11 cellular contexts compared by ENCODE assay signal in the genomic region with DNA sequence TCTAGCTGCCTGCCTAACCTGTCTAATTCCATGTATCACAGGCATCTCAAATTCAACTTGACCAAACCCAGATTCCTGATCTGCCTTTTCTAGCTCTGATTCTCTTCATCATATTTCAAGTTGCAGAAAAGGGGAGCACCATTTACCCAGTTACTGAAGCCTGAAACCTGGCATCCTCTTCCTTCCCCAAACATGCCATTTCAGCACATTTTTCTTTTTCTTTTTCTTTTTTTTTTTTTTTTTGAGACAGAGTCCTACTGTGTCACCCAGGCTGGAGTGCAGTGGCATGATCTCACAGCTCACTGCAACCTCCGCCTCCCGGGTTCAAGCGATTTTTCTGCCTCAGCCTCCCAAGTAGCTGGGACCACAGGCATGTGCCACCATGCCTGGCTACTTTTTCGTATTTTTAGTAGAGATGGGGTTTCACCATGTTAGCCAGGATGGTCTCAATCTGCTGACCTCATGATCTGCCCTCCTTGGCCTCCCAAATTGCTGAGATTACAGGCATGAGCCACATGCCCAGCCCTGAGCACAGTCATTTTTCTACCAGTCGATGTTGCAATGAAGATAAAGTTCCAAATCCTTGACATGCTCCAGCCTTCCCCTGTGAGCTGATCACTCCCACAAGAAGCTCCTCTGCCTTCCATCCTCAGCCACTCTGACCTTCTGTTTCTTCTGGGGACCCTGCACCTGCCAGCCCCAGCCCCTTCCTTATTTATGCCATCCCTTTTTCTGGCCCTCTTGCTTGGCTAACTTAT. TPM values are rescaled to one million over a fixed set of nuclear protein-coding genes. Genes with fewer than 3 reads are reported as not detected.
DNase-seq lines count a peak whose midpoint lies in the region; TF ChIP-seq lines count a peak whose summit lies in the region.
"Had no signal": no experiment of that assay in that cellular context is flagged by ENCODE, and none has a peak within 500 bp of the region (broad histone marks: within the 10 kb centered on the region; RNA-seq: fewer than 3 reads in every experiment).

No MANE protein-coding gene starts in this region.

- H3K27ac Mint-ChIP-seq in CD4-positive, alpha-beta memory T cell = peak overlapping the region in 6 of 7 donors; percentile 31 to 92 (median 81)
- peak overlapping the region; percentile 31 for H3K27ac Mint-ChIP-seq in activated CD4-positive, alpha-beta memory T cell treated with anti-CD3 and anti-CD28 coated beads, Interleukin-2, amount 10 ng/mL, durations not matched to agents 7 days and 5 days
- H3K27ac Mint-ChIP-seq in immature natural killer cell (peak overlapping the region in 3 of 6 donors; percentile 70 to 82 (median 82)), Calu3 (ENCODE audit: unreplicated experiment) (no peak overlapping the region)

- H3K27ac ChIP-seq in CD4-positive, alpha-beta memory T cell (ENCODE audit: low read depth, low read length) = peak overlapping the region; percentile 32
- no peak overlapping the region for H3K27ac ChIP-seq in GM23248
- H3K27ac ChIP-seq: sigmoid colon had no signal

- no peaks in the 10 kb centered on the region for H3K79me2 ChIP-seq in GM23248 (ENCODE audit: insufficient read depth)

- no peaks in the 10 kb centered on the region for H4K20me1 ChIP-seq in GM23248 (ENCODE audit: insufficient read depth)

- BruUV-seq in Calu3 (replicated peaks; lab: Mats Ljungman, UMichigan) = no TSS peak

- H3K9me3 Mint-ChIP-seq in CD4-positive, alpha-beta memory T cell = peaks cover 0 to 4% (median 0%) of the 10 kb centered on the region in 8 donors
- no peaks in the 10 kb centered on the region for H3K9me3 Mint-ChIP-seq in activated CD4-positive, alpha-beta memory T cell treated with anti-CD3 and anti-CD28 coated beads, Interleukin-2, amount 10 ng/mL, durations not matched to agents 7 days and 5 days
- H3K9me3 Mint-ChIP-seq in immature natural killer cell = no peaks in the 10 kb centered on the region
- H3K9me3 Mint-ChIP-seq in Calu3 (ENCODE audit: low read depth, unreplicated experiment) = no peaks in the 10 kb centered on the region

- peak overlapping the region; percentile 21 to 85 (median 72) for H3K4me3 Mint-ChIP-seq in CD4-positive, alpha-beta memory T cell
- H3K4me3 Mint-ChIP-seq in activated CD4-positive, alpha-beta memory T cell treated with anti-CD3 and anti-CD28 coated beads, Interleukin-2, amount 10 ng/mL, durations not matched to agents 7 days and 5 days = no peak overlapping the region
- H3K4me3 Mint-ChIP-seq in immature natural killer cell (peak overlapping the region; percentile 67 to 81 (median 77)), Calu3 (ENCODE audit: low read depth, unreplicated experiment) (no peak overlapping the region)

- H2AFZ ChIP-seq in GM23248 = no peak overlapping the region

- no peak overlapping the region for H3K9ac ChIP-seq in GM23248

- no peaks in the 10 kb centered on the region for H3K36me3 ChIP-seq in CD4-positive, alpha-beta memory T cell (ENCODE audit: insufficient read depth, low read length)
- no peaks in the 10 kb centered on the region for H3K36me3 ChIP-seq in GM23248 (ENCODE audit: low read depth)
- H3K36me3 ChIP-seq: MG63 had no signal

- in situ Hi-C loops in GM23248 (cut with MboI) = loop anchor here (25.0 kb wide), 1 partner anchor 354 kb away; no protein-coding TSS in a partner anchor

- H3K4me1 ChIP-seq in CD4-positive, alpha-beta memory T cell (ENCODE audit: insufficient read depth, low read length) = peaks cover 8% of the 10 kb centered on the region
- no peaks in the 10 kb centered on the region for H3K4me1 ChIP-seq in GM23248 (ENCODE audit: insufficient read depth)
- H3K4me1 ChIP-seq: sigmoid colon had no signal

- H3K36me3 Mint-ChIP-seq in CD4-positive, alpha-beta memory T cell = peaks cover 29 to 38% of the 10 kb centered on the region in 2 donors
- no peaks in the 10 kb centered on the region for H3K36me3 Mint-ChIP-seq in activated CD4-positive, alpha-beta memory T cell treated with anti-CD3 and anti-CD28 coated beads, Interleukin-2, amount 10 ng/mL, durations not matched to agents 7 days and 5 days (ENCODE audit: low read depth)
- H3K36me3 Mint-ChIP-seq in immature natural killer cell (no peaks in the 10 kb centered on the region), Calu3 (ENCODE audit: insufficient read depth, unreplicated experiment) (peaks cover 9% of the 10 kb centered on the region)

- no peaks in the 10 kb centered on the region for H3K9me3 ChIP-seq in CD4-positive, alpha-beta memory T cell (ENCODE audit: control insufficient read depth in 1 of 2, low read length in 2 of 2)
- H3K9me3 ChIP-seq in GM23248 (ENCODE audit: low read depth) = no peaks in the 10 kb centered on the region
- H3K9me3 ChIP-seq: MG63, sigmoid colon had no signal

- intact Hi-C loops in CD4-positive, alpha-beta memory T cell (cut with micrococcal nuclease) = no loop called here
- intact Hi-C loops in Calu3 (cut with micrococcal nuclease; ENCODE audit: unreplicated experiment) = no loop called here

- no peaks in the 10 kb centered on the region for H3K27me3 Mint-ChIP-seq in CD4-positive, alpha-beta memory T cell
- no peaks in the 10 kb centered on the region for H3K27me3 Mint-ChIP-seq in activated CD4-positive, alpha-beta memory T cell treated with anti-CD3 and anti-CD28 coated beads, Interleukin-2, amount 10 ng/mL, durations not matched to agents 7 days and 5 days
- H3K27me3 Mint-ChIP-seq in immature natural killer cell (ENCODE audit: low read depth in 3 of 3) = peaks cover 0 to 3% (median 0%) of the 10 kb centered on the region in 3 donors
- H3K27me3 Mint-ChIP-seq in Calu3 (ENCODE audit: unreplicated experiment) = no peaks in the 10 kb centered on the region

- TF ChIP-seq CTCF in Calu3 (IDR thresholded peaks at IDR 0.05; ENCODE audit: unreplicated experiment) = no peak

- H3K27me3 ChIP-seq in CD4-positive, alpha-beta memory T cell (ENCODE audit: insufficient read depth, low read length) = no peaks in the 10 kb centered on the region
- no peaks in the 10 kb centered on the region for H3K27me3 ChIP-seq in GM23248 (replicated peaks; ENCODE audit: insufficient read depth)
- H3K27me3 ChIP-seq: MG63, sigmoid colon had no signal

- no peak overlapping the region for H3K4me3 ChIP-seq in CD4-positive, alpha-beta memory T cell (ENCODE audit: low read length in 2 of 2)
- no peak overlapping the region for H3K4me3 ChIP-seq in GM23248
- H3K4me3 ChIP-seq: MG63, sigmoid colon had no signal

- H3K4me2 ChIP-seq in GM23248 (ENCODE audit: unreplicated experiment) = no peak overlapping the region

- POLR2A ChIA-PET in CD4-positive, alpha-beta memory T cell (lab: Charles Lee; ENCODE audit: partially characterized antibody) = no interaction called here
- POLR2A ChIA-PET in activated CD4-positive, alpha-beta memory T cell treated with anti-CD3 and anti-CD28 coated beads, Interleukin-2, amount 10 ng/mL, durations not matched to agents 7 days and 5 days (lab: Charles Lee) = interaction anchor here (0.7 to 2.1 kb wide), 3 partner anchors 24 to 65 kb away, joined by 3 to 15 read pairs (median 4); a partner anchor contains a TSS

- peaks cover 9 to 15% (median 13%) of the 10 kb centered on the region in 4 donors for H3K4me1 Mint-ChIP-seq in CD4-positive, alpha-beta memory T cell
- H3K4me1 Mint-ChIP-seq in activated CD4-positive, alpha-beta memory T cell treated with anti-CD3 and anti-CD28 coated beads, Interleukin-2, amount 10 ng/mL, durations not matched to agents 7 days and 5 days = peaks cover 20% of the 10 kb centered on the region
- H3K4me1 Mint-ChIP-seq in immature natural killer cell (peaks cover 9 to 17% of the 10 kb centered on the region in 2 donors), Calu3 (ENCODE audit: low read depth, unreplicated experiment) (no peaks in the 10 kb centered on the region)

- WGBS in GM23248 (ENCODE audit: low coverage in 1 of 2, low lambda C conversion rate in 2 of 2, missing lambda C conversion rate in 2 of 2), 2 experiments = 83% methylated on average over 5 of the region's 5 CpGs

- H3K9me2 ChIP-seq in GM23248 (ENCODE audit: insufficient read depth) = no peaks in the 10 kb centered on the region

- CTCF ChIA-PET in CD4-positive, alpha-beta memory T cell (lab: Charles Lee; ENCODE audit: partially characterized antibody) = interaction anchor here (1.1 to 3.2 kb wide), 2 partner anchors 20 to 24 kb away, joined by 3 to 25 read pairs; no protein-coding TSS in a partner anchor
- CTCF ChIA-PET in activated CD4-positive, alpha-beta memory T cell treated with anti-CD3 and anti-CD28 coated beads, Interleukin-2, amount 10 ng/mL, durations not matched to agents 7 days and 5 days (lab: Charles Lee) = interaction anchor here (0.5 to 2.2 kb wide), 7 partner anchors 12 to 392 kb away, joined by 3 to 19 read pairs (median 5); a partner anchor contains a TSS
- CTCF ChIA-PET in Calu3 (lab: Charles Lee) = interaction anchor here (0.7 kb wide), 1 partner anchor 37 kb away, joined by 3 read pairs; no protein-coding TSS in a partner anchor

- DNase-seq in CD4-positive, alpha-beta memory T cell = no peak
- peak; percentile 48 for DNase-seq in GM23248
- no peak for DNase-seq in activated CD4-positive, alpha-beta memory T cell treated with anti-CD3 and anti-CD28 coated beads, Interleukin-2, amount 10 ng/mL, durations not matched to agents 7 days and 5 days
- no peak for DNase-seq in immature natural killer cell
- no peak for DNase-seq in Calu3
- no peak for DNase-seq in activated CD8-positive, alpha-beta memory T cell treated with anti-CD3 and anti-CD28 coated beads, Interleukin-2, amount 50 U/mL, for 48 hours
- no peak for DNase-seq in stimulated activated CD4-positive, alpha-beta T cell treated with anti-CD3 and anti-CD28 coated beads, Interleukin-15, amount 100 ng/mL, for 24 hours
- DNase-seq in NCI-H69 (lab: John Stamatoyannopoulos, UW) = no peak
- DNase-seq: DMS53, MG63, sigmoid colon had no signal

- H3F3A ChIP-seq in GM23248 (ENCODE audit: insufficient read depth) = no peaks in the 10 kb centered on the region

RNA-seq across cellular contexts. Expression of a gene that starts 32.2 kb away (rescaled TPM):
- total RNA-seq in CD4-positive, alpha-beta memory T cell = 1 to 10 TPM; 5.9 to 6.0 TPM
- under 1 TPM; 0.54 to 0.98 TPM for polyA plus RNA-seq in CD4-positive, alpha-beta memory T cell
- total RNA-seq in GM23248 (2014; rRNA removed; shearing (Covaris generic)) = 0.76 and 3.7 TPM in 2 replicates
- polyA plus RNA-seq in GM23248 (2016; fragmentation: Nextera tagmentation; extraction: Ambion mirVana) (0.30 and 0.48 TPM in 2 replicates), immature natural killer cell (under 1 TPM in 1 of 3 donors, not detected in 2; 0.11 TPM)
- total RNA-seq in activated CD4-positive, alpha-beta memory T cell treated with anti-CD3 and anti-CD28 coated beads, Interleukin-2, amount 10 ng/mL, durations not matched to agents 7 days and 5 days = 1 to 10 TPM; 3.2 to 3.3 TPM
- total RNA-seq in Calu3 (2022) = 7.6 and 10.0 TPM in 2 replicates

Comparison
In these comparisons a context has a peak if more than half of its experiments do, and no peak if none do; other contexts are left out.
1. H3K4me3 Mint-ChIP-seq: peak in CD4-positive, alpha-beta memory T cell (8 of 8) and immature natural killer cell (5 of 5); none in activated CD4-positive, alpha-beta memory T cell treated with anti-CD3 and anti-CD28 coated beads, Interleukin-2, amount 10 ng/mL, durations not matched to agents 7 days and 5 days (single experiment) and Calu3 (single experiment).